ENCODE assay signal across 19 cellular contexts in genomic region chr1:191151321-191151807, GRCh38.
DNase-seq lines count a peak whose midpoint lies in the region; ATAC-seq, FAIRE-seq and TF ChIP-seq lines count a peak whose summit lies in the region.
"Had no signal": no experiment of that assay in that cellular context is flagged by ENCODE, and none has a peak within 500 bp of the region (broad histone marks: within the 10 kb centered on the region; RNA-seq: fewer than 3 reads in every experiment).

No MANE protein-coding gene starts in this region.

- H3K27me3 ChIP-seq in GM23338 (ENCODE audit: insufficient read depth) = no peaks in the 10 kb centered on the region
- no peaks in the 10 kb centered on the region for H3K27me3 ChIP-seq in spleen (replicated peaks in 1 of 7)
- no peaks in the 10 kb centered on the region for H3K27me3 ChIP-seq in mesendoderm (ENCODE audit: insufficient read depth, low read length, poor library complexity)

- no peak overlapping the region for H3K27ac Mint-ChIP-seq in GM23338
- no peak overlapping the region for H3K27ac Mint-ChIP-seq in activated naive CD4-positive, alpha-beta T cell treated with anti-CD3 and anti-CD28 coated beads, Interleukin-2, amount 10 ng/mL, durations not matched to agents 7 days and 5 days
- H3K27ac Mint-ChIP-seq: B cell; CD4-positive, alpha-beta T cell; HFFc6 had no signal

- no peak overlapping the region for H3K56ac ChIP-seq in mesendoderm (ENCODE audit: low read length)

- no peak for FAIRE-seq in kidney (lab: Jason Lieb, UNC)
- FAIRE-seq: A204.1, GM12891, H1, HepG2, HTR-8/SVneo had no signal

- DNase-seq in GM23338 (ENCODE audit: low spot score) (peak; percentile 3), NCI-H146 treated with DMSO at 0.1 percent for 48 hours (lab: John Stamatoyannopoulos, UW; ENCODE audit: unreplicated experiment) (peak; percentile 40), kidney (peak; percentile 64), spleen (peak; percentile 74), mesendoderm (no peak), NCI-H82 treated with DMSO at 0.1 percent for 48 hours (lab: John Stamatoyannopoulos, UW; ENCODE audit: unreplicated experiment) (no peak)
- no peak for DNase-seq in activated naive CD4-positive, alpha-beta T cell treated with anti-CD3 and anti-CD28 coated beads, Interleukin-2, amount 10 ng/mL, durations not matched to agents 7 days and 5 days
- DNase-seq: C1 segment of cervical spinal cord; Calu3; CD4-positive, alpha-beta T cell; DMS 273 treated with DMSO at 0.1 percent for 48 hours; HCEC 1CT; HFFc6 had no signal

- H3K4me3 Mint-ChIP-seq in GM23338 = no peak overlapping the region
- no peak overlapping the region for H3K4me3 Mint-ChIP-seq in activated naive CD4-positive, alpha-beta T cell treated with anti-CD3 and anti-CD28 coated beads, Interleukin-2, amount 10 ng/mL, durations not matched to agents 7 days and 5 days
- H3K4me3 Mint-ChIP-seq: B cell; CD4-positive, alpha-beta T cell; HFFc6 had no signal

- intact Hi-C loops in kidney (cut with DNase I) = no loop called here
- intact Hi-C loops in spleen (cut with DNase I; ENCODE audit: low total_unique reads) = no loop called here

- 92 to 98% (median 95%) methylated on average over 36 to 39 of the region's 39 CpGs for WGBS in spleen, 5 donors
- no CpG with 5 or more reads among the region's 39 CpGs for WGBS in mesendoderm (ENCODE audit: extremely low coverage, insufficient coverage, low lambda C conversion rate)

- ATAC-seq in GM23338 = no peak
- ATAC-seq: HepG2 had no signal

- H4K20me1 ChIP-seq in GM23338 (replicated peaks; ENCODE audit: insufficient read depth) = no peaks in the 10 kb centered on the region

- H3K27me3 Mint-ChIP-seq in GM23338 (ENCODE audit: insufficient read depth, low read depth, poor library complexity) = peaks cover 3% of the 10 kb centered on the region
- H3K27me3 Mint-ChIP-seq in activated naive CD4-positive, alpha-beta T cell treated with anti-CD3 and anti-CD28 coated beads, Interleukin-2, amount 10 ng/mL, durations not matched to agents 7 days and 5 days = no peaks in the 10 kb centered on the region
- H3K27me3 Mint-ChIP-seq: B cell; CD4-positive, alpha-beta T cell had no signal

- H3K4ac ChIP-seq in mesendoderm (ENCODE audit: low read depth, low read length) = no peak overlapping the region

- TF ChIP-seq CTCF in GM23338 (conservative IDR thresholded peaks at IDR 0.05; ENCODE audit: low read depth in 2 of 2) = 0 out of 4 replicates have a peak, but pooled peaks of 1 of the 2 experiments have one; percentile 11
- TF ChIP-seq CTCF in kidney (IDR thresholded peaks at IDR 0.05; ENCODE audit: borderline replicate concordance, extremely low read depth, insufficient read depth) = no peak
- no peak for TF ChIP-seq CTCF in spleen (IDR thresholded peaks at IDR 0.05 in 8 of 11, conservative IDR thresholded peaks at IDR 0.05 in 3 of 11)

- H3K23ac ChIP-seq in mesendoderm (ENCODE audit: low read length) = no peak overlapping the region

- no peaks in the 10 kb centered on the region for H3K79me1 ChIP-seq in mesendoderm (ENCODE audit: low read length)

- no peak overlapping the region for H3K4me3 ChIP-seq in GM23338
- no peak overlapping the region for H3K4me3 ChIP-seq in kidney (ENCODE audit: low read length in 2 of 2)
- H3K4me3 ChIP-seq in spleen = no peak overlapping the region
- H3K4me3 ChIP-seq in mesendoderm (ENCODE audit: low read length) = no peak overlapping the region

- no peaks in the 10 kb centered on the region for H3K9me3 Mint-ChIP-seq in GM23338
- peaks cover 13% of the 10 kb centered on the region for H3K9me3 Mint-ChIP-seq in activated naive CD4-positive, alpha-beta T cell treated with anti-CD3 and anti-CD28 coated beads, Interleukin-2, amount 10 ng/mL, durations not matched to agents 7 days and 5 days

- no peak overlapping the region for H3K4me2 ChIP-seq in GM23338
- H3K4me2 ChIP-seq in mesendoderm (ENCODE audit: low read length) = no peak overlapping the region

- no peaks in the 10 kb centered on the region for H3F3A ChIP-seq in GM23338 (replicated peaks; ENCODE audit: low read depth)

- H3K36me3 ChIP-seq in GM23338 (ENCODE audit: insufficient read depth) (no peaks in the 10 kb centered on the region), kidney (ENCODE audit: control insufficient read depth in 1 of 2, insufficient read depth in 2 of 2, low read length in 2 of 2) (no peaks in the 10 kb centered on the region), spleen (no peaks in the 10 kb centered on the region), mesendoderm (ENCODE audit: control insufficient read depth, insufficient read depth, low read length) (no peaks in the 10 kb centered on the region)

- H3K9me2 ChIP-seq in GM23338 (ENCODE audit: insufficient read depth) = peaks cover 2% of the 10 kb centered on the region; the same call in 1 of the 2 replicates

- H4K8ac ChIP-seq in mesendoderm (ENCODE audit: low read depth, low read length) = no peak overlapping the region

- CTCF ChIA-PET in activated naive CD4-positive, alpha-beta T cell treated with anti-CD3 and anti-CD28 coated beads, Interleukin-2, amount 10 ng/mL, durations not matched to agents 7 days and 5 days (lab: Charles Lee) = no interaction called here

- H3K18ac ChIP-seq in mesendoderm (ENCODE audit: low read length) = no peak overlapping the region

- no peak overlapping the region for H4K5ac ChIP-seq in mesendoderm (ENCODE audit: low read length)

- H3K4me1 Mint-ChIP-seq in GM23338 = peaks cover 11% of the 10 kb centered on the region
- H3K4me1 Mint-ChIP-seq in activated naive CD4-positive, alpha-beta T cell treated with anti-CD3 and anti-CD28 coated beads, Interleukin-2, amount 10 ng/mL, durations not matched to agents 7 days and 5 days = no peaks in the 10 kb centered on the region
- H3K4me1 Mint-ChIP-seq: B cell had no signal

- H3K4me1 ChIP-seq in GM23338 (ENCODE audit: insufficient read depth) (peaks cover 10% of the 10 kb centered on the region), kidney (ENCODE audit: control insufficient read depth in 1 of 2, insufficient read depth in 1 of 2, low read depth in 1 of 2, low read length in 2 of 2) (no peaks in the 10 kb centered on the region), spleen (no peaks in the 10 kb centered on the region), mesendoderm (ENCODE audit: control insufficient read depth, low read depth, low read length) (no peaks in the 10 kb centered on the region)

- no peak overlapping the region for H2BK120ac ChIP-seq in mesendoderm (ENCODE audit: low read depth, low read length)

- no peak overlapping the region for H2BK5ac ChIP-seq in mesendoderm (ENCODE audit: low read length)

- H3K79me2 ChIP-seq in GM23338 (replicated peaks; ENCODE audit: insufficient read depth) = no peaks in the 10 kb centered on the region
- no peaks in the 10 kb centered on the region for H3K79me2 ChIP-seq in mesendoderm (ENCODE audit: control insufficient read depth, insufficient read depth, low read length)

- no peaks in the 10 kb centered on the region for H3K36me3 Mint-ChIP-seq in GM23338 (ENCODE audit: low read depth)
- no peaks in the 10 kb centered on the region for H3K36me3 Mint-ChIP-seq in activated naive CD4-positive, alpha-beta T cell treated with anti-CD3 and anti-CD28 coated beads, Interleukin-2, amount 10 ng/mL, durations not matched to agents 7 days and 5 days

- no peak overlapping the region for H3K9ac ChIP-seq in kidney (ENCODE audit: low read length in 2 of 2)
- H3K9ac ChIP-seq in mesendoderm (ENCODE audit: low read length) = no peak overlapping the region

- no peaks in the 10 kb centered on the region for H3K9me3 ChIP-seq in kidney (ENCODE audit: control insufficient read depth in 1 of 2, low read length in 2 of 2)
- peaks cover 0 to 23% (median 8%) of the 10 kb centered on the region in 8 donors for H3K9me3 ChIP-seq in spleen

- H3K27ac ChIP-seq in GM23338 (ENCODE audit: low read depth) (no peak overlapping the region), kidney (ENCODE audit: low read depth in 2 of 2, low read length in 2 of 2) (no peak overlapping the region), spleen (no peak overlapping the region), mesendoderm (ENCODE audit: low read depth, low read length) (no peak overlapping the region)

- H2AK5ac ChIP-seq in mesendoderm (ENCODE audit: low read length) = no peak overlapping the region

- no peak for TF ChIP-seq POLR2A in spleen (IDR thresholded peaks at IDR 0.05)

- no peak overlapping the region for H2AFZ ChIP-seq in GM23338

- H2BK15ac ChIP-seq in mesendoderm (replicated peaks; ENCODE audit: low read depth) = no peak overlapping the region

TF ChIP-seq in GM23338, 12 proteins besides CTCF, POLR2A, EP300 and RAD21 (continues in another document):
- TF ChIP-seq POLR2AphosphoS5 (IDR thresholded peaks at IDR 0.05; ENCODE audit: low read depth) = no peak
- TF ChIP-seq, protein P1, sequence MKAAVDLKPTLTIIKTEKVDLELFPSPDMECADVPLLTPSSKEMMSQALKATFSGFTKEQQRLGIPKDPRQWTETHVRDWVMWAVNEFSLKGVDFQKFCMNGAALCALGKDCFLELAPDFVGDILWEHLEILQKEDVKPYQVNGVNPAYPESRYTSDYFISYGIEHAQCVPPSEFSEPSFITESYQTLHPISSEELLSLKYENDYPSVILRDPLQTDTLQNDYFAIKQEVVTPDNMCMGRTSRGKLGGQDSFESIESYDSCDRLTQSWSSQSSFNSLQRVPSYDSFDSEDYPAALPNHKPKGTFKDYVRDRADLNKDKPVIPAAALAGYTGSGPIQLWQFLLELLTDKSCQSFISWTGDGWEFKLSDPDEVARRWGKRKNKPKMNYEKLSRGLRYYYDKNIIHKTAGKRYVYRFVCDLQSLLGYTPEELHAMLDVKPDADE (IDR thresholded peaks at IDR 0.05) = no peak
- no peak for TF ChIP-seq ZNF114 (CRISPR knock-in tag; IDR thresholded peaks at IDR 0.05)
- TF ChIP-seq NANOG (IDR thresholded peaks at IDR 0.05; ENCODE audit: borderline replicate concordance) = no peak

Comparison
In these comparisons a context has a peak if more than half of its experiments do, and no peak if none do; other contexts are left out.
1. DNase-seq: peak in GM23338 (single experiment), NCI-H146 treated with DMSO at 0.1 percent for 48 hours (single experiment), kidney (single experiment) and spleen (single experiment); none in mesendoderm (single experiment), activated naive CD4-positive, alpha-beta T cell treated with anti-CD3 and anti-CD28 coated beads, Interleukin-2, amount 10 ng/mL, durations not matched to agents 7 days and 5 days (single experiment) and NCI-H82 treated with DMSO at 0.1 percent for 48 hours (single experiment).